Comparison of ENCODE assay signal across 8 cellular contexts in genomic region chr17:59154721-59155438, GRCh38. TPM values are rescaled to one million over a fixed set of nuclear protein-coding genes. Genes with fewer than 3 reads are reported as not detected.
A peak's percentile ranks its signal among the peaks of the same experiment; 100 is the strongest.
DNase-seq lines count a peak whose midpoint lies in the region; ATAC-seq and TF ChIP-seq lines count a peak whose summit lies in the region.

A gene with protein sequence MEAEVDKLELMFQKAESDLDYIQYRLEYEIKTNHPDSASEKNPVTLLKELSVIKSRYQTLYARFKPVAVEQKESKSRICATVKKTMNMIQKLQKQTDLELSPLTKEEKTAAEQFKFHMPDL (minus strand): TSS chr17:59155186. CDS start chr17:59155163, 23 bp downstream.

- H3K9me2 ChIP-seq in DOHH2 (replicated peaks; ENCODE audit: control insufficient read depth, low read length), result no peaks in the 10 kb centered on the region

- peak within 1 kb of the TSS; percentile 87 for H3K4me3 ChIP-seq in DOHH2 (ENCODE audit: low read length)
- peak within 1 kb of the TSS; percentile 80 for H3K4me3 ChIP-seq in LNCaP clone FGC (ENCODE audit: low read depth, low read length)
- H3K4me3 ChIP-seq in upper lobe of right lung, result peak within 1 kb of the TSS; percentile 69

- intact Hi-C loops in activated naive CD4-positive, alpha-beta T cell treated with anti-CD3 and anti-CD28 coated beads for 36 hours (cut with micrococcal nuclease), result loop anchor here (1.0 to 5.0 kb wide), 16 partner anchors 49 to 1522 kb away; partner anchors contain the start of genes APPBP2, BCAS3, CLTC and DHX40
- intact Hi-C loops in Right ventricle myocardium superior (cut with DNase I) (loop anchor here (2.0 kb wide), 1 partner anchor 48 kb away; the partner anchor contains the start of gene TRIM37), upper lobe of right lung (cut with DNase I) (no loop called here)

- H3K36me3 Mint-ChIP-seq in activated naive CD4-positive, alpha-beta T cell treated with anti-CD3 and anti-CD28 coated beads for 36 hours (ENCODE audit: low read depth), result peaks cover 10% of the 10 kb centered on the region
- no peaks in the 10 kb centered on the region for H3K36me3 Mint-ChIP-seq in progenitor cell of endocrine pancreas (ENCODE audit: insufficient read depth)

- H3K36me3 ChIP-seq in DOHH2 (ENCODE audit: control insufficient read depth, low read length) (peaks cover 64% of the 10 kb centered on the region), upper lobe of right lung (no peaks in the 10 kb centered on the region)

- peaks cover 62% of the 10 kb centered on the region for H3K4me1 ChIP-seq in DOHH2 (ENCODE audit: control insufficient read depth, low read length)
- H3K4me1 ChIP-seq in upper lobe of right lung, result peaks cover 5% of the 10 kb centered on the region

- DNase-seq in H4 (ENCODE audit: low spot score) (peak; percentile 100), LNCaP clone FGC (ENCODE audit: low read depth) (no peak), SK-MEL-5 (ENCODE audit: low read depth, low spot score) (no peak), Right ventricle myocardium superior (peak; percentile 97), progenitor cell of endocrine pancreas (ENCODE audit: low spot score, unreplicated experiment) (peak; percentile 98), upper lobe of right lung (peak; percentile 97)
- DNase-seq in activated naive CD4-positive, alpha-beta T cell treated with anti-CD3 and anti-CD28 coated beads for 36 hours, result peak; percentile 99

- in situ Hi-C loops in SK-MEL-5 (cut with HindIII; ENCODE audit: low pct_unique_long_range_greater_than_20kb, low sequenced_read_pairs), result no loop called here

- no peaks in the 10 kb centered on the region for H3K9me3 ChIP-seq in DOHH2 (ENCODE audit: control insufficient read depth, insufficient read depth, low read length)
- H3K9me3 ChIP-seq in upper lobe of right lung, result no peaks in the 10 kb centered on the region

- CTCF ChIA-PET in activated naive CD4-positive, alpha-beta T cell treated with anti-CD3 and anti-CD28 coated beads for 36 hours (lab: Charles Lee), result interaction anchor here (0.5 to 0.9 kb wide), 3 partner anchors 46 to 58 kb away, joined by 3 read pairs; partner anchors contain the start of gene TRIM37

- ATAC-seq in Right ventricle myocardium superior (ENCODE audit: poor library complexity), result peak; percentile 98
- peak; percentile 97 for ATAC-seq in upper lobe of right lung

- H3K27ac ChIP-seq in DOHH2 (ENCODE audit: low read depth, low read length) (peak within 1 kb of the TSS; percentile 73), upper lobe of right lung (peak within 1 kb of the TSS; percentile 85)

- H3K4me3 Mint-ChIP-seq in activated naive CD4-positive, alpha-beta T cell treated with anti-CD3 and anti-CD28 coated beads for 36 hours, result no peak within 1 kb of the TSS
- H3K4me3 Mint-ChIP-seq in progenitor cell of endocrine pancreas (ENCODE audit: low read depth), result no peak within 1 kb of the TSS

- no peak for TF ChIP-seq CTCF in DOHH2 (IDR thresholded peaks at IDR 0.05; ENCODE audit: low read depth, low read length, poor library complexity, severe bottlenecking)
- no peak for TF ChIP-seq CTCF in LNCaP clone FGC (IDR thresholded peaks at IDR 0.05; ENCODE audit: control insufficient read depth, extremely low read depth, insufficient read depth)
- no peak for TF ChIP-seq CTCF in progenitor cell of endocrine pancreas (IDR thresholded peaks at IDR 0.05; ENCODE audit: unreplicated experiment)
- TF ChIP-seq CTCF in upper lobe of right lung (IDR thresholded peaks at IDR 0.05), result no peak

- H3K27me3 ChIP-seq in DOHH2 (ENCODE audit: control insufficient read depth, low read length) (no peaks in the 10 kb centered on the region), upper lobe of right lung (no peaks in the 10 kb centered on the region)

- H3K9me3 Mint-ChIP-seq in activated naive CD4-positive, alpha-beta T cell treated with anti-CD3 and anti-CD28 coated beads for 36 hours, result no peaks in the 10 kb centered on the region
- H3K9me3 Mint-ChIP-seq in progenitor cell of endocrine pancreas (ENCODE audit: low read depth), result no peaks in the 10 kb centered on the region

- peaks cover 94% of the 10 kb centered on the region for H3K79me2 ChIP-seq in DOHH2 (ENCODE audit: control insufficient read depth, low read length)

- H3F3A ChIP-seq in DOHH2 (ENCODE audit: control insufficient read depth, insufficient read depth), result no peaks in the 10 kb centered on the region

- H3K4me2 ChIP-seq in DOHH2 (ENCODE audit: low read length), result peak within 1 kb of the TSS; percentile 77

- H3K27ac Mint-ChIP-seq in activated naive CD4-positive, alpha-beta T cell treated with anti-CD3 and anti-CD28 coated beads for 36 hours, result no peak within 1 kb of the TSS
- H3K27ac Mint-ChIP-seq in progenitor cell of endocrine pancreas, result no peak within 1 kb of the TSS

- H4K20me1 ChIP-seq in DOHH2 (ENCODE audit: control insufficient read depth, insufficient read depth, low read depth, low read length), result no peaks in the 10 kb centered on the region

- H3K4me1 Mint-ChIP-seq in activated naive CD4-positive, alpha-beta T cell treated with anti-CD3 and anti-CD28 coated beads for 36 hours (ENCODE audit: low read depth), result peaks cover 29% of the 10 kb centered on the region
- peaks cover 27% of the 10 kb centered on the region for H3K4me1 Mint-ChIP-seq in progenitor cell of endocrine pancreas (ENCODE audit: low read depth)

- no peaks in the 10 kb centered on the region for H3K27me3 Mint-ChIP-seq in activated naive CD4-positive, alpha-beta T cell treated with anti-CD3 and anti-CD28 coated beads for 36 hours (ENCODE audit: low read depth)
- no peaks in the 10 kb centered on the region for H3K27me3 Mint-ChIP-seq in progenitor cell of endocrine pancreas

RNA-seq across cellular contexts. Expression of the gene that starts here (rescaled TPM):
- total RNA-seq in H4 (2014; rRNA removed; shearing (Covaris generic)), result 122 and 153 TPM in 2 replicates
- total RNA-seq in SK-MEL-5 (2014; rRNA removed; shearing (Covaris generic)), result 66.4 and 103 TPM in 2 replicates
- polyA plus RNA-seq in SK-MEL-5 (2015; cell fraction: cytosol; rRNA removed), result 71.2 and 78.7 TPM in 2 replicates
- polyA plus RNA-seq in SK-MEL-5 (2015; cell fraction: nucleus; rRNA removed), result 13.5 and 34.7 TPM in 2 replicates
- 10 to 100 TPM; 74.6 to 86.5 TPM for total RNA-seq in activated naive CD4-positive, alpha-beta T cell treated with anti-CD3 and anti-CD28 coated beads for 36 hours
- total RNA-seq in Right ventricle myocardium superior, result 32.7 TPM
- 54.4 and 61.6 TPM in 2 replicates for total RNA-seq in progenitor cell of endocrine pancreas
- total RNA-seq in upper lobe of right lung, result 21.3 TPM

Comparison
In these comparisons a context has a peak if more than half of its experiments do, and no peak if none do; other contexts are left out.
1. DNase-seq: peak in H4 (single experiment), activated naive CD4-positive, alpha-beta T cell treated with anti-CD3 and anti-CD28 coated beads for 36 hours (single experiment), Right ventricle myocardium superior (single experiment), progenitor cell of endocrine pancreas (single experiment) and upper lobe of right lung (single experiment); none in LNCaP clone FGC (single experiment) and SK-MEL-5 (single experiment).
2. Peak in every context shown above with its lines, with median percentiles within 50 percentile points of each other: H3K4me3 ChIP-seq.